Comparison of ENCODE assay signal across 20 cellular contexts in the genomic region with DNA sequence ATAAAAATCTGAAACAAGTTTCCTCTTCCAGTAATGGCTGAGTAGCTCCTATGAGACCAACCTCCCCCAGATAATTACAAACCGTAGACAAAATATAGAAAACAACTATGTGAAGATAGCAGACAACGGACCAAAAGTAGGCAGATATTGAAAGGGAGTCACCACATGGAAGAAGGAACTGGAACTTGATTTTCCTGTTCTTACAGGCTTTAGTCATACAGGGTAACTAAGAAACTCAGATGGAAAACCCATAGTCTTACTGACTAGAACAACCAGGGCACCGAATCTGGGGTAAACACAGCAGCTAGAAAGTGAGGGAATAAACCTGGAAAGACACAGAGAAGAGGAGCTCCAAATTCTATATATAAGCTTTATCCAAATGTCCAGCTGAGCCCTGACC. TPM values are rescaled to one million over a fixed set of nuclear protein-coding genes. Genes with fewer than 3 reads are reported as not detected.
A peak's percentile ranks its signal among the peaks of the same experiment; 100 is the strongest.
DNase-seq lines count a peak whose midpoint lies in the region; ATAC-seq, FAIRE-seq and TF ChIP-seq lines count a peak whose summit lies in the region.
"Had no signal": no experiment of that assay in that cellular context is flagged by ENCODE, and none has a peak within 500 bp of the region (broad histone marks: within the 10 kb centered on the region; RNA-seq: fewer than 3 reads in every experiment).

No MANE protein-coding gene starts in this region.

- no peaks in the 10 kb centered on the region for H3K36me3 Mint-ChIP-seq in activated T-helper 2 cell treated with anti-CD3 and anti-CD28 coated beads, Interferon-gamma antibody, Interleukin-2, Interleukin-4, amounts not matched to agents 10 μg/mL and 5 μg/mL and 100 μg/mL, durations not matched to agents 14 hours and 24 hours and 36 hours (ENCODE audit: low read depth)
- H3K36me3 Mint-ChIP-seq: CD4-positive, CD25-positive, alpha-beta regulatory T cell; CD8-positive, alpha-beta memory T cell had no signal

- no peaks in the 10 kb centered on the region for H3K4me1 Mint-ChIP-seq in activated T-helper 2 cell treated with anti-CD3 and anti-CD28 coated beads, Interferon-gamma antibody, Interleukin-2, Interleukin-4, amounts not matched to agents 10 μg/mL and 5 μg/mL and 100 μg/mL, durations not matched to agents 14 hours and 24 hours and 36 hours (ENCODE audit: low read depth)
- H3K4me1 Mint-ChIP-seq: CD4-positive, CD25-positive, alpha-beta regulatory T cell; CD8-positive, alpha-beta memory T cell had no signal

- DNase-seq in D721Med (ENCODE audit: insufficient read length, low spot score) (no peak), DMS53 (lab: John Stamatoyannopoulos, UW) (peak; percentile 69), bronchial epithelial cell (ENCODE audit: low read depth) (peak; percentile 64), foreskin keratinocyte (peak in 1 of 2 donors; percentile 25), transverse colon (no peak)
- no peak for DNase-seq in activated T-helper 2 cell treated with anti-CD3 and anti-CD28 coated beads, Interferon-gamma antibody, Interleukin-2, Interleukin-4, amounts not matched to agents 10 μg/mL and 5 μg/mL and 100 μg/mL, durations not matched to agents 14 hours and 24 hours and 36 hours (ENCODE audit: low spot score)
- DNase-seq: ACHN; BE2C; C1 segment of cervical spinal cord; CD4-positive, CD25-positive, alpha-beta regulatory T cell; CD8-positive, alpha-beta memory T cell; COR-L47; DMS79 treated with DMSO at 0.1 percent for 48 hours; GF-D8; GM23248; HCEC 1CT had no signal

- WGBS in transverse colon (ENCODE audit: low coverage in 1 of 2), 2 donors, result 29 to 62% methylated on average over 2 to 3 of the region's 3 CpGs

- in situ Hi-C loops in transverse colon (cut with MboI; ENCODE audit: low pct_ligation_motif_present in 1 of 4, low pct_unique_long_range_greater_than_20kb in 1 of 4, low sequenced_read_pairs in 3 of 4), result no loop called here

- H3K27me3 Mint-ChIP-seq in activated T-helper 2 cell treated with anti-CD3 and anti-CD28 coated beads, Interferon-gamma antibody, Interleukin-2, Interleukin-4, amounts not matched to agents 10 μg/mL and 5 μg/mL and 100 μg/mL, durations not matched to agents 14 hours and 24 hours and 36 hours (ENCODE audit: low read depth), result peaks cover 5% of the 10 kb centered on the region

- H3K27ac ChIP-seq in foreskin keratinocyte (no peak overlapping the region), transverse colon (no peak overlapping the region)
- H3K27ac ChIP-seq: GM23248, HL-60 had no signal

- no peak for TF ChIP-seq POLR2A in transverse colon (IDR thresholded peaks at IDR 0.05)

- H3K27me3 ChIP-seq in bronchial epithelial cell (ENCODE audit: control insufficient read depth, insufficient read depth, low read length) (no peaks in the 10 kb centered on the region), foreskin keratinocyte (peaks cover 3% of the 10 kb centered on the region), transverse colon (peaks cover 4% of the 10 kb centered on the region)

- TF ChIP-seq EP300 in transverse colon (IDR thresholded peaks at IDR 0.05; ENCODE audit: low read depth), result no peak

- no peak for TF ChIP-seq CTCF in D721Med (IDR thresholded peaks at IDR 0.05; ENCODE audit: insufficient read depth, missing control alignments)
- TF ChIP-seq CTCF in bronchial epithelial cell (IDR thresholded peaks at IDR 0.05; ENCODE audit: insufficient read depth, low read length, severe bottlenecking), result no peak
- no peak for TF ChIP-seq CTCF in foreskin keratinocyte (conservative IDR thresholded peaks at IDR 0.05)
- TF ChIP-seq CTCF in transverse colon (IDR thresholded peaks at IDR 0.05), result no peak

- H3K27ac Mint-ChIP-seq in activated T-helper 2 cell treated with anti-CD3 and anti-CD28 coated beads, Interferon-gamma antibody, Interleukin-2, Interleukin-4, amounts not matched to agents 10 μg/mL and 5 μg/mL and 100 μg/mL, durations not matched to agents 14 hours and 24 hours and 36 hours, result no peak overlapping the region
- H3K27ac Mint-ChIP-seq: CD4-positive, CD25-positive, alpha-beta regulatory T cell; CD8-positive, alpha-beta memory T cell had no signal

- H3K4me3 ChIP-seq in bronchial epithelial cell (ENCODE audit: low read depth, low read length), result no peak overlapping the region
- H3K4me3 ChIP-seq in transverse colon, result no peak overlapping the region
- H3K4me3 ChIP-seq: GM23248 had no signal

- H3K36me3 ChIP-seq in bronchial epithelial cell (ENCODE audit: control insufficient read depth, insufficient read depth, low read length) (no peaks in the 10 kb centered on the region), transverse colon (no peaks in the 10 kb centered on the region)
- H3K36me3 ChIP-seq: BE2C had no signal

- H3K9me3 Mint-ChIP-seq in activated T-helper 2 cell treated with anti-CD3 and anti-CD28 coated beads, Interferon-gamma antibody, Interleukin-2, Interleukin-4, amounts not matched to agents 10 μg/mL and 5 μg/mL and 100 μg/mL, durations not matched to agents 14 hours and 24 hours and 36 hours, result no peaks in the 10 kb centered on the region

- H3K9me3 ChIP-seq in transverse colon, result no peaks in the 10 kb centered on the region
- H3K9me3 ChIP-seq: BE2C had no signal

- peak; percentile 29 for FAIRE-seq in D721Med (lab: Jason Lieb, UNC)
- FAIRE-seq in bronchial epithelial cell (lab: Jason Lieb, UNC), result no peak
- FAIRE-seq: A204.1 had no signal

- ATAC-seq in foreskin keratinocyte, result peak; percentile 71

- no peaks in the 10 kb centered on the region for H3K4me1 ChIP-seq in foreskin keratinocyte
- H3K4me1 ChIP-seq in transverse colon, result no peaks in the 10 kb centered on the region
- H3K4me1 ChIP-seq: BE2C had no signal

- intact Hi-C loops in activated T-helper 2 cell treated with anti-CD3 and anti-CD28 coated beads, Interferon-gamma antibody, Interleukin-2, Interleukin-4, amounts not matched to agents 10 μg/mL and 5 μg/mL and 100 μg/mL, durations not matched to agents 14 hours and 24 hours and 36 hours (cut with micrococcal nuclease), result no loop called here
- intact Hi-C loops in transverse colon (cut with DNase I; ENCODE audit: low total_unique reads), result no loop called here

- H3K4me3 Mint-ChIP-seq in activated T-helper 2 cell treated with anti-CD3 and anti-CD28 coated beads, Interferon-gamma antibody, Interleukin-2, Interleukin-4, amounts not matched to agents 10 μg/mL and 5 μg/mL and 100 μg/mL, durations not matched to agents 14 hours and 24 hours and 36 hours (ENCODE audit: low read depth), result no peak overlapping the region
- H3K4me3 Mint-ChIP-seq: CD4-positive, CD25-positive, alpha-beta regulatory T cell; CD8-positive, alpha-beta memory T cell had no signal

RNA-seq across cellular contexts. Expression of a gene that starts 26.0 kb away (rescaled TPM):
- not detected in 2 replicates for total RNA-seq in bronchial epithelial cell
- not detected in 2 replicates for total RNA-seq in foreskin keratinocyte
- not detected in 2 replicates for polyA plus RNA-seq in foreskin keratinocyte
- not detected in 2 replicates for total RNA-seq in activated T-helper 2 cell treated with anti-CD3 and anti-CD28 coated beads, Interferon-gamma antibody, Interleukin-2, Interleukin-4, amounts not matched to agents 10 μg/mL and 5 μg/mL and 100 μg/mL, durations not matched to agents 14 hours and 24 hours and 36 hours
- total RNA-seq in transverse colon, result under 1 TPM in 2 of 4 donors, not detected in 2; 0.41 to 0.79 TPM
- total RNA-seq: CD4-positive, CD25-positive, alpha-beta regulatory T cell; CD8-positive, alpha-beta memory T cell; GM23248; H4; HT1080 had no signal
- polyA plus RNA-seq: CD4-positive, CD25-positive, alpha-beta regulatory T cell; CD8-positive, alpha-beta memory T cell; GM23248 had no signal

Comparison
In these comparisons a context has a peak if more than half of its experiments do, and no peak if none do; other contexts are left out.
1. DNase-seq: peak in DMS53 (single experiment) and bronchial epithelial cell (single experiment); none in D721Med (single experiment), activated T-helper 2 cell treated with anti-CD3 and anti-CD28 coated beads, Interferon-gamma antibody, Interleukin-2, Interleukin-4, amounts not matched to agents 10 μg/mL and 5 μg/mL and 100 μg/mL, durations not matched to agents 14 hours and 24 hours and 36 hours (single experiment) and transverse colon (single experiment).